8 cellular contexts compared by ENCODE assay signal in genomic region chr3:58585005-58585786, GRCh38. TPM values are rescaled to one million over a fixed set of nuclear protein-coding genes. Genes with fewer than 3 reads are reported as not detected.
DNase-seq lines count a peak whose midpoint lies in the region; ATAC-seq and TF ChIP-seq lines count a peak whose summit lies in the region.

No MANE protein-coding gene starts in this region.

- CTCF ChIA-PET in AG04450 (lab: Charles Lee), result interaction anchor here (0.6 to 3.1 kb wide), 22 partner anchors 10 to 1242 kb away, joined by 3 to 40 read pairs (median 4); partner anchors contain the start of gene FAM107A

- POLR2A ChIA-PET in AG04450 (lab: Yijun Ruan, JAX), result no interaction called here

- peak overlapping the region; percentile 67 for H3K4me3 ChIP-seq in AG04450 (ENCODE audit: low read depth, low read length)
- H3K4me3 ChIP-seq in epithelial cell of esophagus (ENCODE audit: low read length), result peak overlapping the region; percentile 54
- peak overlapping the region; percentile 54 for H3K4me3 ChIP-seq in mononuclear cell (ENCODE audit: low read length)

- ATAC-seq in GM18907 (IDR thresholded peaks at IDR 0.05; ENCODE audit: unreplicated experiment) (peak; percentile 85), HG03342 (IDR thresholded peaks at IDR 0.05; ENCODE audit: unreplicated experiment) (peak; percentile 96)

- peak; percentile 77 for TF ChIP-seq CTCF in AG04450 (IDR thresholded peaks at IDR 0.05; ENCODE audit: low read depth, low read length)
- peak; percentile 67 for TF ChIP-seq CTCF in epithelial cell of esophagus (IDR thresholded peaks at IDR 0.05; ENCODE audit: insufficient read depth, low read depth, low read length, missing control alignments)

- H3K9me3 ChIP-seq in AG04450 (ENCODE audit: control insufficient read depth, insufficient read depth, low read length) (peaks cover 3% of the 10 kb centered on the region; the same call in 1 of the 2 replicates), mononuclear cell (ENCODE audit: low read depth, low read length) (no peaks in the 10 kb centered on the region)

- no peak overlapping the region for H3K27ac ChIP-seq in AG04450 (ENCODE audit: low read depth, low read length)

- peaks cover 8% of the 10 kb centered on the region for H3K4me1 ChIP-seq in mononuclear cell (ENCODE audit: insufficient read depth, low read length)

- peaks cover 32% of the 10 kb centered on the region for H3K27me3 ChIP-seq in AG04450 (ENCODE audit: control insufficient read depth, insufficient read depth, low read length)
- peaks cover 45% of the 10 kb centered on the region for H3K27me3 ChIP-seq in mononuclear cell (ENCODE audit: insufficient read depth, low read length)

- DNase-seq in AG04450 (ENCODE audit: low read depth, low spot score), result no peak
- DNase-seq in NCI-H69 (lab: John Stamatoyannopoulos, UW), result peak; percentile 85
- peak; percentile 83 for DNase-seq in activated CD8-positive, alpha-beta memory T cell treated with anti-CD3 and anti-CD28 coated beads, Interleukin-2, amount 50 U/mL, for 48 hours
- DNase-seq in epithelial cell of esophagus (ENCODE audit: low read depth), result peak; percentile 68
- peak; percentile 42 to 50 for DNase-seq in stimulated activated CD8-positive, alpha-beta memory T cell treated with anti-CD3 and anti-CD28 coated beads, Interleukin-2, amount 100 ng/mL, for 48 hours (ENCODE audit: low read depth in 2 of 2)

RNA-seq across cellular contexts. Expression of gene FAM107A, which starts 8.0 kb away (rescaled TPM):
- 0.02 TPM in 1 of 2 replicates, not detected in the other for polyA plus RNA-seq in AG04450 (2011; rRNA removed)
- not detected in 2 replicates for polyA minus RNA-seq in AG04450 (2011; rRNA and poly(A)+ RNA removed)
- total RNA-seq in mononuclear cell, result not detected

RNA-seq across cellular contexts. Expression of gene ACOX2, which starts 48.2 kb away (rescaled TPM):
- 27.8 and 30.8 TPM in 2 replicates for polyA plus RNA-seq in AG04450 (2011; rRNA removed)
- polyA minus RNA-seq in AG04450 (2011; rRNA and poly(A)+ RNA removed), result 29.7 and 40.5 TPM in 2 replicates
- 0.73 TPM for total RNA-seq in mononuclear cell
